31 cellular contexts compared by ENCODE assay signal in the genomic region with DNA sequence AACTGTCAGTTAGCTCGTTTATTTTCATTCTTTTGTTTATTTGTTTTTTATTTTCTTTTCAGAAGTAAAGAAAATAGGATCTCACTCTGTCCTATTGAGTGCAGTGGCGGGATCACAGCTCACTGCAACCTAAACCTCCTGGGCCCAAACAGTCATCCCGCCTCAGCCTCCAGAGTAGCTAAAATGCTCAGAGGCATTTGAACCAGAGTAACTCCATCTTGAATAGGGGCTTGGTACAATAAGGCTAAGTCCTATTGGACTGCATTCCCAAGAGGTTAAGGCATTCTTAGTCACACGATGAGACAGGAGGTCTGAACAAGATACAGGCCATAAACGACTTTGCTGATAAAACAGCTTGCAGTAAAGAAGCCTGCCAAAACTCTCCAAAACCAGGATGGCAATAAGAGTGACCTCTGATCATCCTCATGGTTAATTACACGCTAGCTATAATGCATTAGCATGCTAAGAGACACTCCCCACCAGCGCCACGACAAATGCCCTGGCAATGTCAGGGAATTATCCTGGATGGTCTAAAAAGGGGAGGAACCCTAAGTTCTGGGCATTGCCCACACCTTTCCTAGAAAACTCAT.
"Had no signal": no experiment of that assay in that cellular context is flagged by ENCODE, and none has a peak within 500 bp of the region (broad histone marks: within the 10 kb centered on the region; RNA-seq: fewer than 3 reads in every experiment).

No MANE protein-coding gene starts in this region.

- DNase-seq: activated CD4-positive, alpha-beta memory T cell treated with anti-CD3 and anti-CD28 coated beads for 36 hours; activated CD4-positive, alpha-beta T cell treated with anti-CD3 and anti-CD28 coated beads for 36 hours; activated CD4-positive, alpha-beta T cell treated with anti-CD3 and anti-CD28 coated beads, Interleukin-2, amount 10 ng/mL, durations not matched to agents 24 days and 14 days; activated CD4-positive, CD25-positive, alpha-beta regulatory T cell; activated CD4-positive, CD25-positive, alpha-beta regulatory T cell treated with anti-CD3 and anti-CD28 coated beads, Interleukin-2, amount 50 U/mL, for 72 hours; activated CD8-positive, alpha-beta memory T cell treated with anti-CD3 and anti-CD28 coated beads, Interleukin-2, amount 10 ng/mL, durations not matched to agents 7 days and 5 days; activated CD8-positive, alpha-beta memory T cell treated with anti-CD3 and anti-CD28 coated beads, Interleukin-2, amount 50 U/mL, for 4 hours; activated CD8-positive, alpha-beta T cell treated with anti-CD3 and anti-CD28 coated beads, Interleukin-2, amount 10 ng/mL, durations not matched to agents 7 days and 5 days; activated effector memory CD4-positive, alpha-beta T cell treated with anti-CD3 and anti-CD28 coated beads, Interleukin-2, amount 50 U/mL, for 16 hours; activated naive CD4-positive, alpha-beta T cell treated with anti-CD3 and anti-CD28 coated beads for 36 hours; activated naive CD8-positive, alpha-beta T cell treated with anti-CD3 and anti-CD28 coated beads for 36 hours; activated naive CD8-positive, alpha-beta T cell treated with anti-CD3 and anti-CD28 coated beads, Interleukin-2, amount 50 U/mL, for 24 hours; activated T-cell treated with anti-CD3 and anti-CD28 coated beads, Interleukin-2, amount 50 U/mL, for 1 hour; activated T-cell treated with anti-CD3 and anti-CD28 coated beads, Interleukin-2, amount 50 U/mL, for 48 hours; adrenal gland; amygdala; aorta; body of pancreas; caudate nucleus; colonic mucosa; effector CD8-positive, alpha-beta T cell; esophagus squamous epithelium; foreskin melanocyte; T-helper 2 cell had no signal

- H3K4me1 Mint-ChIP-seq: activated CD4-positive, alpha-beta T cell treated with anti-CD3 and anti-CD28 coated beads for 36 hours; activated CD4-positive, alpha-beta T cell treated with anti-CD3 and anti-CD28 coated beads, Interleukin-2, amount 10 ng/mL, durations not matched to agents 24 days and 14 days; activated CD8-positive, alpha-beta memory T cell treated with anti-CD3 and anti-CD28 coated beads, Interleukin-2, amount 10 ng/mL, durations not matched to agents 7 days and 5 days; activated naive CD4-positive, alpha-beta T cell treated with anti-CD3 and anti-CD28 coated beads, Interleukin-2, amount 50 U/mL, for 24 hours; activated naive CD8-positive, alpha-beta T cell treated with anti-CD3 and anti-CD28 coated beads for 36 hours; activated naive CD8-positive, alpha-beta T cell treated with anti-CD3 and anti-CD28 coated beads, Interleukin-2, amount 50 U/mL, for 24 hours had no signal

- H3K36me3 Mint-ChIP-seq: activated naive CD8-positive, alpha-beta T cell treated with anti-CD3 and anti-CD28 coated beads for 36 hours had no signal

- H3K27ac Mint-ChIP-seq: activated CD4-positive, alpha-beta memory T cell treated with anti-CD3 and anti-CD28 coated beads for 36 hours; activated CD4-positive, alpha-beta T cell treated with anti-CD3 and anti-CD28 coated beads for 36 hours; activated CD4-positive, alpha-beta T cell treated with anti-CD3 and anti-CD28 coated beads, Interleukin-2, amount 10 ng/mL, durations not matched to agents 24 days and 14 days; activated CD8-positive, alpha-beta memory T cell treated with anti-CD3 and anti-CD28 coated beads, Interleukin-2, amount 10 ng/mL, durations not matched to agents 7 days and 5 days; activated CD8-positive, alpha-beta T cell treated with anti-CD3 and anti-CD28 coated beads, Interleukin-2, amount 10 ng/mL, durations not matched to agents 7 days and 5 days; activated naive CD4-positive, alpha-beta T cell treated with anti-CD3 and anti-CD28 coated beads for 36 hours; activated naive CD4-positive, alpha-beta T cell treated with anti-CD3 and anti-CD28 coated beads, Interleukin-2, amount 50 U/mL, for 24 hours; activated naive CD8-positive, alpha-beta T cell treated with anti-CD3 and anti-CD28 coated beads for 36 hours; activated naive CD8-positive, alpha-beta T cell treated with anti-CD3 and anti-CD28 coated beads, Interleukin-2, amount 50 U/mL, for 24 hours; activated T-helper 1 cell treated with anti-CD3 and anti-CD28 coated beads, Interleukin-12 subunit alpha, Interleukin-12 subunit beta, Interleukin-2, Interleukin-4 antibody, amounts not matched to agents 30 ng/mL and 10 ng/mL and 1 ng/mL, durations not matched to agents 14 hours and 24 hours and 36 hours; activated T-helper 2 cell treated with anti-CD3 and anti-CD28 coated beads, Interferon-gamma antibody, Interleukin-2, Interleukin-4, amounts not matched to agents 10 μg/mL and 5 μg/mL and 100 μg/mL, durations not matched to agents 14 hours and 24 hours and 36 hours had no signal

- H3K27me3 ChIP-seq: adrenal gland, body of pancreas, colonic mucosa, esophagus squamous epithelium, gastroesophageal sphincter had no signal

- H3K27ac ChIP-seq: adrenal gland, body of pancreas, colonic mucosa, epithelial cell of prostate, esophagus squamous epithelium, gastroesophageal sphincter had no signal

- H3K36me3 ChIP-seq: adrenal gland, colonic mucosa, esophagus squamous epithelium, gastroesophageal sphincter had no signal

- H3K9me3 Mint-ChIP-seq: activated CD4-positive, alpha-beta memory T cell treated with anti-CD3 and anti-CD28 coated beads for 36 hours; activated CD4-positive, alpha-beta T cell treated with anti-CD3 and anti-CD28 coated beads, Interleukin-2, amount 10 ng/mL, durations not matched to agents 24 days and 14 days; activated naive CD4-positive, alpha-beta T cell treated with anti-CD3 and anti-CD28 coated beads, Interleukin-2, amount 50 U/mL, for 24 hours; activated naive CD8-positive, alpha-beta T cell treated with anti-CD3 and anti-CD28 coated beads, Interleukin-2, amount 50 U/mL, for 24 hours had no signal

- H3K4me1 ChIP-seq: adrenal gland, colonic mucosa, esophagus squamous epithelium, gastroesophageal sphincter had no signal

- H3K9me3 ChIP-seq: adrenal gland, body of pancreas, colonic mucosa, esophagus squamous epithelium, gastroesophageal sphincter had no signal

- H3K4me3 ChIP-seq: adrenal gland, body of pancreas, colonic mucosa, esophagus squamous epithelium, gastroesophageal sphincter had no signal

- ATAC-seq: activated CD4-positive, alpha-beta T cell treated with anti-CD3 and anti-CD28 coated beads for 36 hours; activated CD8-positive, alpha-beta memory T cell treated with anti-CD3 and anti-CD28 coated beads, Interleukin-2, amount 10 ng/mL, durations not matched to agents 7 days and 5 days; activated CD8-positive, alpha-beta T cell treated with anti-CD3 and anti-CD28 coated beads, Interleukin-2, amount 10 ng/mL, durations not matched to agents 7 days and 5 days; activated naive CD8-positive, alpha-beta T cell treated with anti-CD3 and anti-CD28 coated beads, Interleukin-2, amount 50 U/mL, for 24 hours; body of pancreas; gastroesophageal sphincter had no signal

- H3K4me3 Mint-ChIP-seq: activated CD4-positive, alpha-beta memory T cell treated with anti-CD3 and anti-CD28 coated beads for 36 hours; activated CD4-positive, alpha-beta T cell treated with anti-CD3 and anti-CD28 coated beads for 36 hours; activated CD4-positive, alpha-beta T cell treated with anti-CD3 and anti-CD28 coated beads, Interleukin-2, amount 10 ng/mL, durations not matched to agents 24 days and 14 days; activated CD8-positive, alpha-beta memory T cell treated with anti-CD3 and anti-CD28 coated beads, Interleukin-2, amount 10 ng/mL, durations not matched to agents 7 days and 5 days; activated CD8-positive, alpha-beta T cell treated with anti-CD3 and anti-CD28 coated beads, Interleukin-2, amount 10 ng/mL, durations not matched to agents 7 days and 5 days; activated naive CD4-positive, alpha-beta T cell treated with anti-CD3 and anti-CD28 coated beads for 36 hours; activated naive CD4-positive, alpha-beta T cell treated with anti-CD3 and anti-CD28 coated beads, Interleukin-2, amount 50 U/mL, for 24 hours; activated naive CD8-positive, alpha-beta T cell treated with anti-CD3 and anti-CD28 coated beads for 36 hours; activated naive CD8-positive, alpha-beta T cell treated with anti-CD3 and anti-CD28 coated beads, Interleukin-2, amount 50 U/mL, for 24 hours; activated T-helper 1 cell treated with anti-CD3 and anti-CD28 coated beads, Interleukin-12 subunit alpha, Interleukin-12 subunit beta, Interleukin-2, Interleukin-4 antibody, amounts not matched to agents 30 ng/mL and 10 ng/mL and 1 ng/mL, durations not matched to agents 14 hours and 24 hours and 36 hours had no signal

- FAIRE-seq: endometrium, endothelial cell of umbilical vein had no signal
